1 cellular context compared by ENCODE assay signal in genomic region chr22:29762263-29762662, GRCh38.
TF ChIP-seq lines count a peak whose summit lies in the region.

No MANE protein-coding gene starts in this region.

TF ChIP-seq in K562, 482 proteins besides CTCF, POLR2A, EP300 and RAD21:
- TF ChIP-seq TOE1 (IDR thresholded peaks at IDR 0.05; ENCODE audit: borderline replicate concordance) (no peak), TOE1 (CRISPR knock-in tag; IDR thresholded peaks at IDR 0.05; ENCODE audit: borderline replicate concordance, low read depth) (no peak), MED1 (CRISPR knock-in tag; IDR thresholded peaks at IDR 0.05; ENCODE audit: borderline replicate concordance) (no peak), CHD4 (IDR thresholded peaks at IDR 0.05; ENCODE audit: insufficient read depth, insufficient replicate concordance, low read depth, low read length, poor library complexity, severe bottlenecking) (no peak), OTX1 (CRISPR knock-in tag; IDR thresholded peaks at IDR 0.05) (no peak), PKNOX1 (IDR thresholded peaks at IDR 0.05) (peak; percentile 42; the same call in 1 of the 2 replicates)
